In the genomic region with DNA sequence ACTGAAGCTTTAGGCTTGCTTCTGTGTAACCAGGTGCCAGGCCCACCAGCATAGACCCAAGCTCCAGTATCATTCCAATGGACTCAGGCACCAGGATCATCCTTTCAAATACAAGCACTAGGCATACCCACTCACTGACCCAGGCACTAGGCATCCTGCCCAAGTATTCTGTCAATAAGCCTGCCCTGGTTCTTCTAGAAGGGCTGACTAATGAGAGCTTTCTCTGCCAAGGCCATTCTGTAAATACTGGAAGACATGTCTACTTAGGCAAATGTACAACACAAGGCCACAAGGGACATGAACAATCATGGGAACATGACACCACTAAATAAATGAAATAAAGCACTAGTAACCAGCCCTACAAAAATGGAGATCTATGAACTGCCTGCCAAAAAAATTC, we compare ENCODE assay signal across 17 cellular contexts.
"Had no signal": no experiment of that assay in that cellular context is flagged by ENCODE, and none has a peak within 500 bp of the region (broad histone marks: within the 10 kb centered on the region; RNA-seq: fewer than 3 reads in every experiment).

No MANE protein-coding gene starts in this region.

- H3K27ac ChIP-seq: colonic mucosa, heart right ventricle, right atrium auricular region, stomach, testis had no signal

- ATAC-seq: activated CD8-positive, alpha-beta T cell treated with anti-CD3 and anti-CD28 coated beads for 36 hours; heart right ventricle; left ventricle myocardium superior had no signal

- H3K4me1 ChIP-seq: colonic mucosa, heart right ventricle, right atrium auricular region, stomach, testis had no signal

- H3K4me3 ChIP-seq: colonic mucosa, heart right ventricle, right atrium auricular region, smooth muscle cell, stomach, testis had no signal

- H3K9me3 ChIP-seq: colonic mucosa, testis had no signal

- H3K36me3 ChIP-seq: colonic mucosa, heart right ventricle, right atrium auricular region, stomach had no signal

- DNase-seq: activated CD4-positive, alpha-beta T cell treated with anti-CD3 and anti-CD28 coated beads, Interleukin-2, amount 10 ng/mL, durations not matched to agents 24 days and 14 days; activated CD4-positive, CD25-positive, alpha-beta regulatory T cell; activated CD8-positive, alpha-beta T cell treated with anti-CD3 and anti-CD28 coated beads for 36 hours; activated naive CD4-positive, alpha-beta T cell treated with Interleukin-2 at 50 U/mL for 16 hours; activated naive CD8-positive, alpha-beta T cell treated with anti-CD3 and anti-CD28 coated beads, Interleukin-2, amount 10 ng/mL, durations not matched to agents 7 days and 5 days; activated T-cell treated with anti-CD3 and anti-CD28 coated beads, Interleukin-2, amount 50 U/mL, for 1 hour; amygdala; colonic mucosa; erythroblast; heart right ventricle; left ventricle myocardium superior; stimulated activated CD4-positive, alpha-beta T cell treated with anti-CD3 and anti-CD28 coated beads, Interleukin-4, amount 100 ng/mL, for 1 hour; stomach; T1000; testis had no signal
